In genomic region chr6:150979826-150980225, GRCh38 we compare ENCODE assay signal across 20 cellular contexts.
"Had no signal": no experiment of that assay in that cellular context is flagged by ENCODE, and none has a peak within 500 bp of the region (broad histone marks: within the 10 kb centered on the region; RNA-seq: fewer than 3 reads in every experiment).

No MANE protein-coding gene starts in this region.

- H3K4me3 ChIP-seq: heart left ventricle, mucosa of descending colon, neural progenitor cell, tibial artery had no signal

- ATAC-seq: activated CD4-positive, CD25-positive, alpha-beta regulatory T cell treated with anti-CD3 and anti-CD28 coated beads, Interleukin-2, amount 50 U/mL, for 24 hours; activated T-cell treated with anti-CD3 and anti-CD28 coated beads, Interleukin-2, amount 50 U/mL, for 72 hours; heart left ventricle; mucosa of descending colon had no signal

- H3K27ac ChIP-seq: epithelial cell of prostate, neural progenitor cell, tibial artery had no signal

- H3K27ac Mint-ChIP-seq: activated CD4-positive, alpha-beta memory T cell treated with anti-CD3 and anti-CD28 coated beads, Interleukin-2, amount 10 ng/mL, durations not matched to agents 7 days and 5 days; activated naive CD4-positive, alpha-beta T cell treated with anti-CD3 and anti-CD28 coated beads, Interleukin-2, amount 10 ng/mL, durations not matched to agents 7 days and 5 days; activated T-cell treated with anti-CD3 and anti-CD28 coated beads, Interleukin-2, amount 50 U/mL, for 72 hours; endodermal cell; naive B cell; neural progenitor cell had no signal

- H3K4me3 Mint-ChIP-seq: activated CD4-positive, alpha-beta memory T cell treated with anti-CD3 and anti-CD28 coated beads, Interleukin-2, amount 10 ng/mL, durations not matched to agents 7 days and 5 days; activated CD4-positive, alpha-beta T cell treated with anti-CD3 and anti-CD28 coated beads, Interleukin-2, amount 10 ng/mL, durations not matched to agents 24 days and 14 days; activated naive CD4-positive, alpha-beta T cell treated with anti-CD3 and anti-CD28 coated beads, Interleukin-2, amount 10 ng/mL, durations not matched to agents 7 days and 5 days; activated T-cell treated with anti-CD3 and anti-CD28 coated beads, Interleukin-2, amount 50 U/mL, for 72 hours; endodermal cell; naive B cell; neural progenitor cell had no signal

- H3K27me3 Mint-ChIP-seq: activated CD4-positive, alpha-beta memory T cell treated with anti-CD3 and anti-CD28 coated beads, Interleukin-2, amount 10 ng/mL, durations not matched to agents 7 days and 5 days; activated CD4-positive, alpha-beta T cell treated with anti-CD3 and anti-CD28 coated beads, Interleukin-2, amount 10 ng/mL, durations not matched to agents 24 days and 14 days; activated naive CD4-positive, alpha-beta T cell treated with anti-CD3 and anti-CD28 coated beads, Interleukin-2, amount 10 ng/mL, durations not matched to agents 7 days and 5 days; naive B cell had no signal

- H3K9me3 Mint-ChIP-seq: activated CD4-positive, alpha-beta memory T cell treated with anti-CD3 and anti-CD28 coated beads, Interleukin-2, amount 10 ng/mL, durations not matched to agents 7 days and 5 days; activated CD4-positive, alpha-beta T cell treated with anti-CD3 and anti-CD28 coated beads, Interleukin-2, amount 10 ng/mL, durations not matched to agents 24 days and 14 days; activated naive CD4-positive, alpha-beta T cell treated with anti-CD3 and anti-CD28 coated beads, Interleukin-2, amount 10 ng/mL, durations not matched to agents 7 days and 5 days; activated T-cell treated with anti-CD3 and anti-CD28 coated beads, Interleukin-2, amount 50 U/mL, for 72 hours; endodermal cell; naive B cell; neural progenitor cell had no signal

- H3K4me1 Mint-ChIP-seq: activated CD4-positive, alpha-beta memory T cell treated with anti-CD3 and anti-CD28 coated beads, Interleukin-2, amount 10 ng/mL, durations not matched to agents 7 days and 5 days; activated CD4-positive, alpha-beta T cell treated with anti-CD3 and anti-CD28 coated beads, Interleukin-2, amount 10 ng/mL, durations not matched to agents 24 days and 14 days; activated naive CD4-positive, alpha-beta T cell treated with anti-CD3 and anti-CD28 coated beads, Interleukin-2, amount 10 ng/mL, durations not matched to agents 7 days and 5 days; endodermal cell; naive B cell had no signal

- H2AFZ ChIP-seq: neural progenitor cell had no signal

- DNase-seq: activated CD4-positive, alpha-beta memory T cell treated with anti-CD3 and anti-CD28 coated beads, Interleukin-2, amount 10 ng/mL, durations not matched to agents 7 days and 5 days; activated CD4-positive, alpha-beta T cell treated with anti-CD3 and anti-CD28 coated beads, Interleukin-2, amount 10 ng/mL, durations not matched to agents 24 days and 14 days; activated effector memory CD4-positive, alpha-beta T cell treated with Interleukin-2 at 50 U/mL for 16 hours; activated naive CD4-positive, alpha-beta T cell treated with anti-CD3 and anti-CD28 coated beads, Interleukin-2, amount 10 ng/mL, durations not matched to agents 7 days and 5 days; activated T-cell treated with anti-CD3 and anti-CD28 coated beads, Interleukin-2, amount 50 U/mL, for 72 hours; amygdala; cerebellar nuclear complex; cortex of kidney; endodermal cell; heart left ventricle; mucosa of descending colon; naive B cell; retina; stimulated activated CD4-positive, alpha-beta T cell treated with anti-CD3 and anti-CD28 coated beads, Interleukin-4, amount 100 ng/mL, for 1 hour; stimulated activated naive CD4-positive, alpha-beta T cell treated with Interleukin-2 at 50 U/mL for 16 hours; T-helper 2 cell; tibial artery had no signal

- H3K4me1 ChIP-seq: neural progenitor cell had no signal

- H3K27me3 ChIP-seq: heart left ventricle, neural progenitor cell, tibial artery had no signal

- H3K9me3 ChIP-seq: heart left ventricle, mucosa of descending colon, tibial artery had no signal

- H3K4me2 ChIP-seq: neural progenitor cell had no signal

- H3K9ac ChIP-seq: neural progenitor cell had no signal

- H3K36me3 ChIP-seq: heart left ventricle, neural progenitor cell had no signal
